8 cellular contexts compared by ENCODE assay signal in the genomic region with DNA sequence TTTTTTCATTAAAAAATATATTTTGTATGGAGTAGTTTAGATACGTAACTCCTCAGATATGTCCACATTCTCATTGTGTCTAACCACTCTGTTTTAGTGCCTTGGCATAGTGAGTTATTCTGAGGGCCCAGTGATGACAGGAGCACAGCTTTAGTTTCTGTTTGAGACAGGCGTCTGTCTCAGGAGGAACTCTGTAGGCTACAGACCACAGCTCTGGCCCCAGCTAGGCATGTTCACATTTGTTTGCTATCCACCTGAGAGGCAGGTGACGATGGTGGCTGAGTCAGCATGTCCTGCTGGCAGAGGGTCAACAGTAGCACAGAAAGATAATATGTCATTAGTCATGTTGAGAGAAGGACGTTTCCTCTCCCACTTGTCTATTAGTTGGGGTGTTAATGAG. TPM values are rescaled to one million over a fixed set of nuclear protein-coding genes. Genes with fewer than 3 reads are reported as not detected.
DNase-seq lines count a peak whose midpoint lies in the region; ATAC-seq and TF ChIP-seq lines count a peak whose summit lies in the region.

No MANE protein-coding gene starts in this region.

- H3K27ac Mint-ChIP-seq in stimulated activated effector memory CD8-positive, alpha-beta T cell treated with anti-CD3 and anti-CD28 coated beads, Interleukin-12 subunit alpha, Interleukin-12 subunit beta, amount 100 ng/mL, for 72 hours, result no peak overlapping the region

- in situ Hi-C loops in T47D (cut with HindIII; ENCODE audit: low pct_unique_long_range_greater_than_20kb, low sequenced_read_pairs), result no loop called here

- ATAC-seq in GM21390 (IDR thresholded peaks at IDR 0.05; ENCODE audit: unreplicated experiment) (peak; percentile 79), HG03575 (IDR thresholded peaks at IDR 0.05; ENCODE audit: extremely low read depth, insufficient number of reproducible peaks, low FRiP score, unreplicated experiment) (peak; percentile 75), SK-N-SH treated with all-trans-retinoic acid at 6 μM for 48 hours (no peak)
- peak; percentile 60 for ATAC-seq in stimulated activated effector memory CD8-positive, alpha-beta T cell treated with anti-CD3 and anti-CD28 coated beads, Interleukin-12 subunit alpha, Interleukin-12 subunit beta, amount 100 ng/mL, for 72 hours

- DNase-seq in Daoy (ENCODE audit: low read depth) (peak; percentile 63), T47D (ENCODE audit: low read depth in 1 of 2, low spot score in 1 of 2) (peak; percentile 41 to 77), MV-4-11 (lab: John Stamatoyannopoulos, UW) (no peak), NCI-H82 (lab: John Stamatoyannopoulos, UW) (no peak)
- DNase-seq in stimulated activated effector memory CD8-positive, alpha-beta T cell treated with anti-CD3 and anti-CD28 coated beads, Interleukin-12 subunit alpha, Interleukin-12 subunit beta, amount 100 ng/mL, for 72 hours (ENCODE audit: low spot score in 2 of 2), result no peak

- peaks cover 11% of the 10 kb centered on the region for H3K4me1 Mint-ChIP-seq in stimulated activated effector memory CD8-positive, alpha-beta T cell treated with anti-CD3 and anti-CD28 coated beads, Interleukin-12 subunit alpha, Interleukin-12 subunit beta, amount 100 ng/mL, for 72 hours

- no peaks in the 10 kb centered on the region for H3K36me3 Mint-ChIP-seq in stimulated activated effector memory CD8-positive, alpha-beta T cell treated with anti-CD3 and anti-CD28 coated beads, Interleukin-12 subunit alpha, Interleukin-12 subunit beta, amount 100 ng/mL, for 72 hours

- no peaks in the 10 kb centered on the region for H3K9me3 Mint-ChIP-seq in stimulated activated effector memory CD8-positive, alpha-beta T cell treated with anti-CD3 and anti-CD28 coated beads, Interleukin-12 subunit alpha, Interleukin-12 subunit beta, amount 100 ng/mL, for 72 hours

- no peak overlapping the region for H3K4me3 Mint-ChIP-seq in stimulated activated effector memory CD8-positive, alpha-beta T cell treated with anti-CD3 and anti-CD28 coated beads, Interleukin-12 subunit alpha, Interleukin-12 subunit beta, amount 100 ng/mL, for 72 hours

TF ChIP-seq in SK-N-SH treated with all-trans-retinoic acid at 6 μM for 48 hours, 23 proteins besides CTCF, POLR2A, EP300 and RAD21:
- TF ChIP-seq ARNTL (CRISPR knock-in tag; IDR thresholded peaks at IDR 0.05; ENCODE audit: borderline replicate concordance, low read depth) (no peak), GLIS3 (CRISPR knock-in tag; IDR thresholded peaks at IDR 0.05) (no peak), ZC3H10 (CRISPR knock-in tag; IDR thresholded peaks at IDR 0.05) (no peak), ISL1 (CRISPR knock-in tag; IDR thresholded peaks at IDR 0.05) (no peak), PPARA (CRISPR knock-in tag; IDR thresholded peaks at IDR 0.05; ENCODE audit: borderline replicate concordance) (no peak), ZNF70 (CRISPR knock-in tag; IDR thresholded peaks at IDR 0.05) (no peak), CSRNP3 (CRISPR knock-in tag; IDR thresholded peaks at IDR 0.05) (no peak), TCF4 (CRISPR knock-in tag; IDR thresholded peaks at IDR 0.05; ENCODE audit: borderline replicate concordance) (no peak), ZFP30 (CRISPR knock-in tag; IDR thresholded peaks at IDR 0.05) (no peak), CREB5 (CRISPR knock-in tag; IDR thresholded peaks at IDR 0.05; ENCODE audit: low read depth) (no peak), PATZ1 (CRISPR knock-in tag; IDR thresholded peaks at IDR 0.05; ENCODE audit: borderline replicate concordance) (no peak), ESRRG (CRISPR knock-in tag; IDR thresholded peaks at IDR 0.05) (no peak)
TF ChIP-seq in SK-N-SH treated with all-trans-retinoic acid at 6 μM for 48 hours: peak in this region for 0.

RNA-seq across cellular contexts. Expression of gene LRRC1, which starts 16.3 kb away (rescaled TPM):
- total RNA-seq in Daoy (2014; rRNA removed; shearing (Covaris generic)), result 12.2 and 13.1 TPM in 2 replicates

Comparison
In these comparisons a context has a peak if more than half of its experiments do, and no peak if none do; other contexts are left out.
1. DNase-seq: peak in Daoy (single experiment) and T47D (2 of 2); none in stimulated activated effector memory CD8-positive, alpha-beta T cell treated with anti-CD3 and anti-CD28 coated beads, Interleukin-12 subunit alpha, Interleukin-12 subunit beta, amount 100 ng/mL, for 72 hours (0 of 2), MV-4-11 (single experiment) and NCI-H82 (single experiment).